ENCODE assay signal across 18 cellular contexts in genomic region chr11:66066751-66067150, GRCh38. TPM values are rescaled to one million over a fixed set of nuclear protein-coding genes. Genes with fewer than 3 reads are reported as not detected.
A peak's percentile ranks its signal among the peaks of the same experiment; 100 is the strongest.
DNase-seq lines count a peak whose midpoint lies in the region; ATAC-seq and TF ChIP-seq lines count a peak whose summit lies in the region.
"Had no signal": no experiment of that assay in that cellular context is flagged by ENCODE, and none has a peak within 500 bp of the region (broad histone marks: within the 10 kb centered on the region; RNA-seq: fewer than 3 reads in every experiment).

No MANE protein-coding gene starts in this region.

- H3K27ac Mint-ChIP-seq in activated naive CD4-positive, alpha-beta T cell treated with anti-CD3 and anti-CD28 coated beads for 36 hours = peak overlapping the region; percentile 82
- H3K27ac Mint-ChIP-seq in T-helper 17 cell (peak overlapping the region; percentile 81), H9 (no peak overlapping the region)
- H3K27ac Mint-ChIP-seq in effector memory CD8-positive, alpha-beta T cell = peak overlapping the region; percentile 91
- peak overlapping the region; percentile 82 for H3K27ac Mint-ChIP-seq in stimulated activated naive B cell treated with anti-CD40 and anti-IgM and Interleukin-4, amounts not matched to agents 10 μg/mL and 1 μg/mL and 100 μg/mL, for 72 hours

- CTCF ChIA-PET in activated naive CD4-positive, alpha-beta T cell treated with anti-CD3 and anti-CD28 coated beads for 36 hours (lab: Charles Lee) = interaction anchor here (0.6 to 6.4 kb wide), 10 partner anchors 13 to 134 kb away, joined by 3 to 61 read pairs (median 16); partner anchors contain the start of genes BANF1 and SF3B2

- no peak overlapping the region for H2AFZ ChIP-seq in H9 (ENCODE audit: low read length)

- no peak overlapping the region for H3K56ac ChIP-seq in mesendoderm (ENCODE audit: low read length)
- H3K56ac ChIP-seq in H9 (ENCODE audit: insufficient read length, low read depth, low read length) = no peak overlapping the region

- peaks cover 8% of the 10 kb centered on the region for H3K79me1 ChIP-seq in mesendoderm (ENCODE audit: low read length)
- no peaks in the 10 kb centered on the region for H3K79me1 ChIP-seq in H9 (ENCODE audit: insufficient read depth, low read depth, low read length, poor library complexity, severe bottlenecking)

- no peak overlapping the region for H2BK12ac ChIP-seq in H9 (ENCODE audit: insufficient read length, low read depth, low read length)

- no peaks in the 10 kb centered on the region for H3K9me3 ChIP-seq in T-helper 17 cell (ENCODE audit: control insufficient read depth, low read length, poor library complexity, severe bottlenecking)
- H3K9me3 ChIP-seq in H9 (ENCODE audit: control insufficient read depth, low read depth, low read length) = no peaks in the 10 kb centered on the region
- H3K9me3 ChIP-seq: HAP-1, stomach had no signal

- H3K14ac ChIP-seq in H9 (ENCODE audit: insufficient read depth, low read length) = no peak overlapping the region

- H3K79me2 ChIP-seq in mesendoderm (ENCODE audit: control insufficient read depth, insufficient read depth, low read length) (peaks cover 7% of the 10 kb centered on the region), H9 (ENCODE audit: insufficient read depth, low read length) (no peaks in the 10 kb centered on the region)

- H4K5ac ChIP-seq in mesendoderm (ENCODE audit: low read length) (no peak overlapping the region), H9 (ENCODE audit: insufficient read length, low read depth, low read length) (no peak overlapping the region)

- H3K9me3 Mint-ChIP-seq in activated naive CD4-positive, alpha-beta T cell treated with anti-CD3 and anti-CD28 coated beads for 36 hours = no peaks in the 10 kb centered on the region
- no peaks in the 10 kb centered on the region for H3K9me3 Mint-ChIP-seq in effector memory CD8-positive, alpha-beta T cell
- no peaks in the 10 kb centered on the region for H3K9me3 Mint-ChIP-seq in stimulated activated naive B cell treated with anti-CD40 and anti-IgM and Interleukin-4, amounts not matched to agents 10 μg/mL and 1 μg/mL and 100 μg/mL, for 72 hours
- no peaks in the 10 kb centered on the region for H3K9me3 Mint-ChIP-seq in H9

- H3K23me2 ChIP-seq in H9 (ENCODE audit: insufficient read length, low read depth, low read length, poor library complexity, severe bottlenecking) = peaks cover 4% of the 10 kb centered on the region

- peaks cover 14% of the 10 kb centered on the region for H3K36me3 ChIP-seq in mesendoderm (ENCODE audit: control insufficient read depth, insufficient read depth, low read length)

- H3K4me1 Mint-ChIP-seq in activated naive CD4-positive, alpha-beta T cell treated with anti-CD3 and anti-CD28 coated beads for 36 hours (ENCODE audit: low read depth) = peaks cover 60% of the 10 kb centered on the region
- H3K4me1 Mint-ChIP-seq in T-helper 17 cell = peaks cover 41% of the 10 kb centered on the region
- peaks cover 37 to 49% of the 10 kb centered on the region in 2 donors for H3K4me1 Mint-ChIP-seq in effector memory CD8-positive, alpha-beta T cell (ENCODE audit: low read depth in 2 of 2)
- H3K4me1 Mint-ChIP-seq in stimulated activated naive B cell treated with anti-CD40 and anti-IgM and Interleukin-4, amounts not matched to agents 10 μg/mL and 1 μg/mL and 100 μg/mL, for 72 hours = peaks cover 36 to 70% of the 10 kb centered on the region in 2 donors
- H3K4me1 Mint-ChIP-seq in H9 = peaks cover 20 to 23% of the 10 kb centered on the region in 2 experiments

- H3K4me1 ChIP-seq in mesendoderm (ENCODE audit: control insufficient read depth, low read depth, low read length) (peaks cover 4% of the 10 kb centered on the region), H9 (ENCODE audit: insufficient read depth, low read length) (no peaks in the 10 kb centered on the region)
- H3K4me1 ChIP-seq: HAP-1 had no signal

- no peak overlapping the region for H2BK120ac ChIP-seq in mesendoderm (ENCODE audit: low read depth, low read length)
- H2BK120ac ChIP-seq in H9 (ENCODE audit: low read depth, low read length, poor library complexity, severe bottlenecking) = no peak overlapping the region

- peaks cover 58% of the 10 kb centered on the region for H3K36me3 Mint-ChIP-seq in activated naive CD4-positive, alpha-beta T cell treated with anti-CD3 and anti-CD28 coated beads for 36 hours (ENCODE audit: low read depth)
- peaks cover 17% of the 10 kb centered on the region for H3K36me3 Mint-ChIP-seq in T-helper 17 cell (ENCODE audit: low read depth)
- peaks cover 86% of the 10 kb centered on the region for H3K36me3 Mint-ChIP-seq in effector memory CD8-positive, alpha-beta T cell (ENCODE audit: insufficient read depth)
- peaks cover 55 to 70% of the 10 kb centered on the region in 2 donors for H3K36me3 Mint-ChIP-seq in stimulated activated naive B cell treated with anti-CD40 and anti-IgM and Interleukin-4, amounts not matched to agents 10 μg/mL and 1 μg/mL and 100 μg/mL, for 72 hours
- peaks cover 53 to 73% (median 70%) of the 10 kb centered on the region in 3 experiments for H3K36me3 Mint-ChIP-seq in H9 (ENCODE audit: insufficient read depth in 1 of 3, low read depth in 3 of 3)

- intact Hi-C loops in activated naive CD4-positive, alpha-beta T cell treated with anti-CD3 and anti-CD28 coated beads for 36 hours (cut with micrococcal nuclease) = no loop called here

- H3T11ph ChIP-seq in H9 (ENCODE audit: low read length) = no peak overlapping the region

- H2BK5ac ChIP-seq in mesendoderm (ENCODE audit: low read length) (no peak overlapping the region), H9 (ENCODE audit: insufficient read length, low read length) (no peak overlapping the region)

- no peak overlapping the region for H2BK20ac ChIP-seq in H9 (ENCODE audit: low read depth, low read length, poor library complexity, severe bottlenecking)

- no peak overlapping the region for H4K91ac ChIP-seq in H9 (ENCODE audit: insufficient read length, low read depth, low read length)

- H4K8ac ChIP-seq in mesendoderm (ENCODE audit: low read depth, low read length) = no peak overlapping the region
- H4K8ac ChIP-seq in H9 (replicated peaks; ENCODE audit: insufficient read length, low read depth, low read length) = no peak overlapping the region

- no peak for TF ChIP-seq CTCF in H9 (conservative IDR thresholded peaks at IDR 0.05)

- H2AK5ac ChIP-seq in mesendoderm (ENCODE audit: low read length) (no peak overlapping the region), H9 (ENCODE audit: insufficient read length, low read length) (no peak overlapping the region)

- no peaks in the 10 kb centered on the region for H3K27me3 ChIP-seq in mesendoderm (ENCODE audit: insufficient read depth, low read length, poor library complexity)
- no peaks in the 10 kb centered on the region for H3K27me3 ChIP-seq in H9 (ENCODE audit: insufficient read depth, low read length)
- H3K27me3 ChIP-seq: stomach had no signal

- H3K4ac ChIP-seq in mesendoderm (ENCODE audit: low read depth, low read length) (no peak overlapping the region), H9 (ENCODE audit: low read depth, low read length) (no peak overlapping the region)

- H3K27ac ChIP-seq in mesendoderm (ENCODE audit: low read depth, low read length) = no peak overlapping the region
- H3K27ac ChIP-seq in H9 (ENCODE audit: insufficient read length, low read depth, low read length) = no peak overlapping the region

- no peaks in the 10 kb centered on the region for H4K20me1 ChIP-seq in H9 (ENCODE audit: control insufficient read depth, insufficient read depth, insufficient read length)

- DNase-seq in activated naive CD4-positive, alpha-beta T cell treated with anti-CD3 and anti-CD28 coated beads for 36 hours = no peak
- DNase-seq in activated naive CD4-positive, alpha-beta T cell treated with anti-CD3 and anti-CD28 coated beads, Interleukin-2, amount 50 U/mL, for 16 hours = no peak
- DNase-seq in T-helper 17 cell = no peak
- no peak for DNase-seq in effector memory CD8-positive, alpha-beta T cell
- DNase-seq in stimulated activated naive B cell treated with anti-CD40 and anti-IgM and Interleukin-4, amounts not matched to agents 10 μg/mL and 1 μg/mL and 100 μg/mL, for 72 hours = no peak
- DNase-seq in mesendoderm = no peak
- no peak for DNase-seq in H9
- DNase-seq: foreskin fibroblast, NCI-H1436, NCI-H446 treated with DMSO at 0.1 percent for 48 hours, occipital lobe, stomach had no signal

- WGBS in mesendoderm (ENCODE audit: extremely low coverage, insufficient coverage, low lambda C conversion rate) = no CpG with 5 or more reads among the region's 3 CpGs
- no CpG with 5 or more reads among the region's 3 CpGs for WGBS in H9 (ENCODE audit: extremely low coverage, insufficient read length, low lambda C conversion rate)

- H3K4me3 Mint-ChIP-seq in activated naive CD4-positive, alpha-beta T cell treated with anti-CD3 and anti-CD28 coated beads for 36 hours = no peak overlapping the region
- H3K4me3 Mint-ChIP-seq in T-helper 17 cell = no peak overlapping the region
- H3K4me3 Mint-ChIP-seq in effector memory CD8-positive, alpha-beta T cell = no peak overlapping the region
- H3K4me3 Mint-ChIP-seq in stimulated activated naive B cell treated with anti-CD40 and anti-IgM and Interleukin-4, amounts not matched to agents 10 μg/mL and 1 μg/mL and 100 μg/mL, for 72 hours = no peak overlapping the region
- no peak overlapping the region for H3K4me3 Mint-ChIP-seq in H9

- H3K4me3 ChIP-seq in mesendoderm (ENCODE audit: low read length) = no peak overlapping the region
- H3K4me3 ChIP-seq: HAP-1, K562, stomach had no signal

- H3K18ac ChIP-seq in mesendoderm (ENCODE audit: low read length) (no peak overlapping the region), H9 (ENCODE audit: insufficient read length, low read depth, low read length) (no peak overlapping the region)

- no peak overlapping the region for H3K23ac ChIP-seq in mesendoderm (ENCODE audit: low read length)
- H3K23ac ChIP-seq in H9 (ENCODE audit: insufficient read length, low read depth, low read length) = no peak overlapping the region

- H2BK15ac ChIP-seq in mesendoderm (replicated peaks; ENCODE audit: low read depth) (no peak overlapping the region), H9 (ENCODE audit: low read depth, low read length) (no peak overlapping the region)

- no peak overlapping the region for H3K9ac ChIP-seq in mesendoderm (ENCODE audit: low read length)
- no peak overlapping the region for H3K9ac ChIP-seq in H9 (ENCODE audit: extremely low read depth, insufficient read length, low read length)

- H3K4me2 ChIP-seq in mesendoderm (ENCODE audit: low read length) (no peak overlapping the region), H9 (ENCODE audit: insufficient read depth, insufficient read length, low read length) (no peak overlapping the region)

- no peaks in the 10 kb centered on the region for H3K27me3 Mint-ChIP-seq in activated naive CD4-positive, alpha-beta T cell treated with anti-CD3 and anti-CD28 coated beads for 36 hours (ENCODE audit: low read depth)
- H3K27me3 Mint-ChIP-seq in T-helper 17 cell (no peaks in the 10 kb centered on the region), H9 (ENCODE audit: low read depth) (no peaks in the 10 kb centered on the region)
- no peaks in the 10 kb centered on the region for H3K27me3 Mint-ChIP-seq in effector memory CD8-positive, alpha-beta T cell
- no peaks in the 10 kb centered on the region for H3K27me3 Mint-ChIP-seq in stimulated activated naive B cell treated with anti-CD40 and anti-IgM and Interleukin-4, amounts not matched to agents 10 μg/mL and 1 μg/mL and 100 μg/mL, for 72 hours

- ATAC-seq in T-helper 17 cell = no peak
- ATAC-seq in effector memory CD8-positive, alpha-beta T cell (replicated peaks) = no peak
- no peak for ATAC-seq in stimulated activated naive B cell treated with anti-CD40 and anti-IgM and Interleukin-4, amounts not matched to agents 10 μg/mL and 1 μg/mL and 100 μg/mL, for 72 hours (replicated peaks)
- no peak for ATAC-seq in GM21447 (IDR thresholded peaks at IDR 0.05; ENCODE audit: unreplicated experiment)
- ATAC-seq: K562 had no signal

RNA-seq across cellular contexts. Expression of gene PACS1, which starts 3.3 kb away (rescaled TPM):
- 10 to 100 TPM; 77.8 to 80.7 TPM for total RNA-seq in activated naive CD4-positive, alpha-beta T cell treated with anti-CD3 and anti-CD28 coated beads for 36 hours
- 100 to 1,000 TPM; 215 to 227 TPM for total RNA-seq in T-helper 17 cell
- polyA plus RNA-seq in mesendoderm (2013, experiment 1 of 2) = 20.2 TPM
- 20.8 TPM for polyA plus RNA-seq in mesendoderm (2013, experiment 2 of 2)
- 28.7 and 35.5 TPM in 2 replicates for total RNA-seq in H9 (2021)

RNA-seq across cellular contexts. Expression of gene SF3B2, which starts 14.6 kb away (rescaled TPM):
- total RNA-seq in activated naive CD4-positive, alpha-beta T cell treated with anti-CD3 and anti-CD28 coated beads for 36 hours = 100 to 1,000 TPM; 319 to 321 TPM
- total RNA-seq in T-helper 17 cell (100 to 1,000 TPM; 187 to 208 TPM), H9 (2021) (237 and 248 TPM in 2 replicates)
- 150 TPM for polyA plus RNA-seq in mesendoderm (2013, experiment 1 of 2)
- polyA plus RNA-seq in mesendoderm (2013, experiment 2 of 2) = 150 TPM

RNA-seq across cellular contexts. Expression of gene GAL3ST3, which starts 17.8 kb away (rescaled TPM):
- total RNA-seq in activated naive CD4-positive, alpha-beta T cell treated with anti-CD3 and anti-CD28 coated beads for 36 hours = under 1 TPM in 1 of 2 experiments, not detected in 1; 0.17 TPM
- total RNA-seq in T-helper 17 cell = not detected
- polyA plus RNA-seq in mesendoderm (2013, experiment 1 of 2) = 5.4 TPM
- polyA plus RNA-seq in mesendoderm (2013, experiment 2 of 2) = 5.8 TPM
- 17.2 and 19.8 TPM in 2 replicates for total RNA-seq in H9 (2021)
- total RNA-seq: Daoy, K562, SK-MEL-5, stomach had no signal
- polyA plus RNA-seq: K562, stomach had no signal

RNA-seq across cellular contexts. Expression of gene CATSPER1, which starts 40.5 kb away (rescaled TPM):
- total RNA-seq in activated naive CD4-positive, alpha-beta T cell treated with anti-CD3 and anti-CD28 coated beads for 36 hours = not detected
- total RNA-seq in T-helper 17 cell (not detected), H9 (2021) (not detected in 2 replicates)
- not detected for polyA plus RNA-seq in mesendoderm (2013, experiment 1 of 2)
- polyA plus RNA-seq in mesendoderm (2013, experiment 2 of 2) = not detected
- total RNA-seq: lung microvascular endothelial cell, occipital lobe, stomach had no signal

RNA-seq across cellular contexts. Expression of gene CST6, which starts 54.9 kb away (rescaled TPM):
- total RNA-seq in activated naive CD4-positive, alpha-beta T cell treated with anti-CD3 and anti-CD28 coated beads for 36 hours = not detected
- total RNA-seq in T-helper 17 cell (not detected), H9 (2021) (not detected in 2 replicates)
- polyA plus RNA-seq in mesendoderm (2013, experiment 1 of 2) = 0.88 TPM
- polyA plus RNA-seq in mesendoderm (2013, experiment 2 of 2) = 0.88 TPM
- total RNA-seq: Daoy, K562, occipital lobe, SK-MEL-5 had no signal
- polyA plus RNA-seq: K562 had no signal

Comparison
In these comparisons a context has a peak if more than half of its experiments do, and no peak if none do; other contexts are left out.
1. H3K27ac Mint-ChIP-seq: peak in activated naive CD4-positive, alpha-beta T cell treated with anti-CD3 and anti-CD28 coated beads for 36 hours (single experiment), T-helper 17 cell (single experiment), effector memory CD8-positive, alpha-beta T cell (2 of 2) and stimulated activated naive B cell treated with anti-CD40 and anti-IgM and Interleukin-4, amounts not matched to agents 10 μg/mL and 1 μg/mL and 100 μg/mL, for 72 hours (single experiment); none in H9 (0 of 3).
2. RNA of gene GAL3ST3, which starts 17.8 kb away (total RNA-seq): 17.2 to 19.8 TPM in H9; 0.17 TPM in activated naive CD4-positive, alpha-beta T cell treated with anti-CD3 and anti-CD28 coated beads for 36 hours and not detected in T-helper 17 cell; every median in the first group is over 10 times any median in the second.